1 cellular context compared by ENCODE assay signal in genomic region chr7:2213551-2214215, GRCh38.
TF ChIP-seq lines count a peak whose summit lies in the region.

No MANE protein-coding gene starts in this region.

TF ChIP-seq in SK-N-SH treated with all-trans-retinoic acid at 6 μM for 48 hours, 23 proteins besides CTCF, POLR2A, EP300 and RAD21 (continued from another document):
- TF ChIP-seq POU6F1 (CRISPR knock-in tag; IDR thresholded peaks at IDR 0.05; ENCODE audit: borderline replicate concordance, low read depth) (no peak), ZC3H10 (CRISPR knock-in tag; IDR thresholded peaks at IDR 0.05) (no peak), ZNF70 (CRISPR knock-in tag; IDR thresholded peaks at IDR 0.05) (no peak), ARNTL (CRISPR knock-in tag; IDR thresholded peaks at IDR 0.05; ENCODE audit: borderline replicate concordance, low read depth) (no peak)
